ENCODE assay signal across 23 cellular contexts in the genomic region with DNA sequence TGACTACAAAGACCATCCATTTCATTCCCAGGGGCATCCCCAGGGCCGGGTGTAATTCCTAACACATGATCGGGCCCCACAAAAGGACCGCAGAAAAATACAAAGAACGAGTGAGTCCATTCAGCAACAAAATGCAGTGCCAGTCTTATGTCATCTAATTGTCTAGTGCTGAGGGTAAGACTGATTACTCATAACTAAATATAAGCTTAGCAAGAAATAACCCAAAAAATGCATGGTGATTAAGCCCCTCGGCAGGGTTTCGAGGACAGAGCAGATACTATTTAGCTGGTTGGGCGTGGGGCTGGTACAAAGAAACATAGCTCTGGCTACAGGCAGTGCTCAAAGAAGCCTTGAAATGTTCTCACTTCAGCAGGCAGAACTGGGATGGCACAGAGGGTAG.
"Had no signal": no experiment of that assay in that cellular context is flagged by ENCODE, and none has a peak within 500 bp of the region (broad histone marks: within the 10 kb centered on the region; RNA-seq: fewer than 3 reads in every experiment).

No MANE protein-coding gene starts in this region.

- ATAC-seq: activated T-helper 17 cell treated with anti-CD3 and anti-CD28 coated beads, Interleukin-2, amount 50 U/mL, for 72 hours; esophagus mucosa; left lung; naive thymus-derived CD4-positive, alpha-beta T cell; stimulated activated naive B cell treated with anti-CD40 and anti-IgM and Interleukin-4, amounts not matched to agents 10 μg/mL and 1 μg/mL and 100 μg/mL, for 72 hours; WTC11 had no signal

- H3K27ac Mint-ChIP-seq: activated naive CD8-positive, alpha-beta T cell treated with anti-CD3 and anti-CD28 coated beads for 36 hours; activated T-helper 17 cell treated with anti-CD3 and anti-CD28 coated beads, Interleukin-2, amount 50 U/mL, for 72 hours; immature natural killer cell; naive thymus-derived CD4-positive, alpha-beta T cell; neural progenitor cell; stimulated activated naive B cell treated with anti-CD40 and anti-IgM and Interleukin-4, amounts not matched to agents 10 μg/mL and 1 μg/mL and 100 μg/mL, for 72 hours; WTC11 had no signal

- H3K9me3 ChIP-seq: left lung, sigmoid colon, testis, vagina had no signal

- H3K4me1 Mint-ChIP-seq: activated naive CD8-positive, alpha-beta T cell treated with anti-CD3 and anti-CD28 coated beads for 36 hours; activated T-helper 17 cell treated with anti-CD3 and anti-CD28 coated beads, Interleukin-2, amount 50 U/mL, for 72 hours; immature natural killer cell; naive thymus-derived CD4-positive, alpha-beta T cell; stimulated activated naive B cell treated with anti-CD40 and anti-IgM and Interleukin-4, amounts not matched to agents 10 μg/mL and 1 μg/mL and 100 μg/mL, for 72 hours had no signal

- H3K9me3 Mint-ChIP-seq: activated naive CD8-positive, alpha-beta T cell treated with anti-CD3 and anti-CD28 coated beads for 36 hours; activated T-helper 17 cell treated with anti-CD3 and anti-CD28 coated beads, Interleukin-2, amount 50 U/mL, for 72 hours; neural progenitor cell; WTC11 had no signal

- H3K4me3 Mint-ChIP-seq: activated naive CD8-positive, alpha-beta T cell treated with anti-CD3 and anti-CD28 coated beads for 36 hours; activated T-helper 17 cell treated with anti-CD3 and anti-CD28 coated beads, Interleukin-2, amount 50 U/mL, for 72 hours; immature natural killer cell; naive thymus-derived CD4-positive, alpha-beta T cell; neural progenitor cell; stimulated activated naive B cell treated with anti-CD40 and anti-IgM and Interleukin-4, amounts not matched to agents 10 μg/mL and 1 μg/mL and 100 μg/mL, for 72 hours; WTC11 had no signal

- H3K36me3 ChIP-seq: left lung, neural progenitor cell, sigmoid colon, vagina had no signal

- H3K4me2 ChIP-seq: hepatocyte, neural progenitor cell had no signal

- H3K79me2 ChIP-seq: hepatocyte had no signal

- H3K36me3 Mint-ChIP-seq: activated naive CD8-positive, alpha-beta T cell treated with anti-CD3 and anti-CD28 coated beads for 36 hours; immature natural killer cell; naive thymus-derived CD4-positive, alpha-beta T cell; neural progenitor cell; stimulated activated naive B cell treated with anti-CD40 and anti-IgM and Interleukin-4, amounts not matched to agents 10 μg/mL and 1 μg/mL and 100 μg/mL, for 72 hours; WTC11 had no signal

- DNase-seq: activated naive CD4-positive, alpha-beta T cell treated with Interleukin-2 at 50 U/mL for 16 hours; activated naive CD8-positive, alpha-beta T cell treated with anti-CD3 and anti-CD28 coated beads for 36 hours; activated T-cell treated with anti-CD3 and anti-CD28 coated beads, Interleukin-2, amount 50 U/mL, for 1 hour; caudate nucleus; effector memory CD4-positive, alpha-beta T cell; glutamatergic neuron; immature natural killer cell; left lung; naive thymus-derived CD4-positive, alpha-beta T cell; retina; sigmoid colon; stimulated activated CD4-positive, alpha-beta T cell treated with anti-CD3 and anti-CD28 coated beads, Interleukin-2, amount 100 ng/mL, for 48 hours; stimulated activated CD8-positive, alpha-beta memory T cell treated with anti-CD3 and anti-CD28 coated beads, Interleukin-4, amount 100 ng/mL, for 48 hours; stimulated activated naive B cell treated with anti-CD40 and anti-IgM and Interleukin-4, amounts not matched to agents 10 μg/mL and 1 μg/mL and 100 μg/mL, for 72 hours; T-helper 9 cell; testis; trophoblast cell had no signal

- H3K27me3 Mint-ChIP-seq: activated naive CD8-positive, alpha-beta T cell treated with anti-CD3 and anti-CD28 coated beads for 36 hours; naive thymus-derived CD4-positive, alpha-beta T cell; stimulated activated naive B cell treated with anti-CD40 and anti-IgM and Interleukin-4, amounts not matched to agents 10 μg/mL and 1 μg/mL and 100 μg/mL, for 72 hours had no signal

- H3K4me1 ChIP-seq: left lung, sigmoid colon, testis, vagina had no signal

- H3K4me3 ChIP-seq: hepatocyte, left lung, neural progenitor cell, sigmoid colon, testis, vagina had no signal

- H3K27ac ChIP-seq: hepatocyte, left lung, neural progenitor cell, sigmoid colon, testis, vagina had no signal

- H2AFZ ChIP-seq: hepatocyte, neural progenitor cell had no signal

- H3K9ac ChIP-seq: neural progenitor cell had no signal

- H3K27me3 ChIP-seq: hepatocyte, left lung, neural progenitor cell, sigmoid colon, testis, vagina had no signal
